10 cellular contexts compared by ENCODE assay signal in genomic region chr6:31540640-31541039, GRCh38. TPM values are rescaled to one million over a fixed set of nuclear protein-coding genes. Genes with fewer than 3 reads are reported as not detected.
DNase-seq lines count a peak whose midpoint lies in the region; TF ChIP-seq lines count a peak whose summit lies in the region.
"Had no signal": no experiment of that assay in that cellular context is flagged by ENCODE, and none has a peak within 500 bp of the region (broad histone marks: within the 10 kb centered on the region; RNA-seq: fewer than 3 reads in every experiment).

No MANE protein-coding gene starts in this region.

- TF ChIP-seq CTCF in A673 (conservative IDR thresholded peaks at IDR 0.05; ENCODE audit: low read depth, low read length) (no peak), choroid plexus epithelial cell (conservative IDR thresholded peaks at IDR 0.05; ENCODE audit: low read depth, low read length) (no peak)

- peaks cover 16% of the 10 kb centered on the region for H3K4me1 ChIP-seq in A673 (ENCODE audit: insufficient read depth, low read length, poor library complexity, severe bottlenecking)
- H3K4me1 ChIP-seq in muscle layer of duodenum (ENCODE audit: control insufficient read depth in 1 of 2, insufficient read depth in 2 of 2, low read length in 2 of 2), result peaks cover 20 to 29% of the 10 kb centered on the region in 2 donors

- no TSS peak for BruUV-seq in A673 (replicated peaks; lab: Mats Ljungman, UMichigan)

- H3K4me3 ChIP-seq in A673 (ENCODE audit: low read depth, low read length, poor library complexity, severe bottlenecking) (peak overlapping the region; percentile 87), choroid plexus epithelial cell (ENCODE audit: low read depth, low read length) (peak overlapping the region; percentile 94), muscle layer of duodenum (ENCODE audit: low read depth in 1 of 2, low read length in 2 of 2) (peak overlapping the region; percentile 88 to 99)
- H3K4me3 ChIP-seq in Jurkat, Clone E6-1 (ENCODE audit: low read length), result peak overlapping the region; percentile 99

- intact Hi-C loops in A673 (cut with micrococcal nuclease; ENCODE audit: unreplicated experiment), result loop anchor here (5.0 to 10.0 kb wide), 5 partner anchors 43 to 354 kb away; partner anchors contain the start of genes APOM, BAG6, CLIC1 and EHMT2

- H3K27ac ChIP-seq in A673 (ENCODE audit: low read depth, low read length, poor library complexity, severe bottlenecking) (peak overlapping the region; percentile 99), muscle layer of duodenum (ENCODE audit: low read length) (peak overlapping the region; percentile 100)

- H3K27me3 ChIP-seq in A673 (replicated peaks; ENCODE audit: insufficient read depth, low read depth, low read length, poor library complexity), result no peaks in the 10 kb centered on the region
- H3K27me3 ChIP-seq in muscle layer of duodenum (ENCODE audit: low read depth, low read length), result no peaks in the 10 kb centered on the region

- CTCF ChIA-PET in A673 (lab: Charles Lee), result no interaction called here

- H3K9me3 ChIP-seq in A673 (ENCODE audit: low read depth, low read length, poor library complexity, severe bottlenecking), result no peaks in the 10 kb centered on the region
- H3K9me3 ChIP-seq in muscle layer of duodenum (ENCODE audit: control insufficient read depth in 1 of 2, low read length in 2 of 2), result no peaks in the 10 kb centered on the region

- DNase-seq in A673 (ENCODE audit: low spot score) (no peak), choroid plexus epithelial cell (ENCODE audit: low read depth) (no peak), SIG-M5 (lab: John Stamatoyannopoulos, UW) (no peak), cortex of kidney (lab: John Stamatoyannopoulos, UW) (no peak), HT-29 (ENCODE audit: low spot score) (no peak), SKM-1 treated with dmso at 0.1 percent for 144 hours (lab: John Stamatoyannopoulos, UW; ENCODE audit: unreplicated experiment) (no peak)
- no peak for DNase-seq in Jurkat, Clone E6-1 (ENCODE audit: low read depth, low spot score)

- H3K36me3 ChIP-seq in A673 (ENCODE audit: insufficient read depth, low read length, poor library complexity, severe bottlenecking) (peaks cover 51% of the 10 kb centered on the region), muscle layer of duodenum (ENCODE audit: control insufficient read depth in 1 of 2, insufficient read depth in 2 of 2, low read length in 2 of 2) (peaks cover 32 to 44% of the 10 kb centered on the region in 2 donors)

- POLR2A ChIA-PET in A673 (lab: Charles Lee; ENCODE audit: low non-redundant PET), result no interaction called here

RNA-seq across cellular contexts. Expression of gene DDX39B, which starts 1.2 kb away (rescaled TPM):
- total RNA-seq in A673 (2021), result 558 and 594 TPM in 2 replicates
- 606 TPM for polyA plus RNA-seq in Jurkat, Clone E6-1 (2012; ENCODE audit: insufficient read depth, insufficient read length)
- total RNA-seq in HT-29 (2014; rRNA removed; shearing (Covaris generic)), result 685 and 711 TPM in 2 replicates

RNA-seq across cellular contexts. Expression of gene ATP6V1G2, which starts 5.8 kb away (rescaled TPM):
- 2.5 and 3.1 TPM in 2 replicates for total RNA-seq in A673 (2021)
- 3.4 TPM for polyA plus RNA-seq in Jurkat, Clone E6-1 (2012; ENCODE audit: insufficient read depth, insufficient read length)
- not detected in 2 replicates for total RNA-seq in HT-29 (2014; rRNA removed; shearing (Covaris generic))
- total RNA-seq: dermis microvascular lymphatic vessel endothelial cell had no signal

RNA-seq across cellular contexts. Expression of gene NFKBIL1, which starts 6.8 kb away (rescaled TPM):
- 15.7 and 17.2 TPM in 2 replicates for total RNA-seq in A673 (2021)
- polyA plus RNA-seq in Jurkat, Clone E6-1 (2012; ENCODE audit: insufficient read depth, insufficient read length), result 20.9 TPM
- 26.4 and 29.2 TPM in 2 replicates for total RNA-seq in HT-29 (2014; rRNA removed; shearing (Covaris generic))

RNA-seq across cellular contexts. Expression of gene MCCD1, which starts 11.9 kb away (rescaled TPM):
- not detected in 2 replicates for total RNA-seq in A673 (2021)
- not detected for polyA plus RNA-seq in Jurkat, Clone E6-1 (2012; ENCODE audit: insufficient read depth, insufficient read length)
- not detected in 2 replicates for total RNA-seq in HT-29 (2014; rRNA removed; shearing (Covaris generic))
- total RNA-seq: dermis microvascular lymphatic vessel endothelial cell, M059J had no signal

RNA-seq across cellular contexts. Expression of gene LTA, which starts 31.4 kb away (rescaled TPM):
- not detected in 2 replicates for total RNA-seq in A673 (2021)
- polyA plus RNA-seq in Jurkat, Clone E6-1 (2012; ENCODE audit: insufficient read depth, insufficient read length), result 6.4 TPM
- total RNA-seq in HT-29 (2014; rRNA removed; shearing (Covaris generic)), result not detected in 2 replicates
- total RNA-seq: dermis microvascular lymphatic vessel endothelial cell, M059J had no signal
